ENCODE assay signal across 15 cellular contexts in genomic region chr4:110310795-110311194, GRCh38.
DNase-seq lines count a peak whose midpoint lies in the region; ATAC-seq, FAIRE-seq and TF ChIP-seq lines count a peak whose summit lies in the region.
"Had no signal": no experiment of that assay in that cellular context is flagged by ENCODE, and none has a peak within 500 bp of the region (broad histone marks: within the 10 kb centered on the region; RNA-seq: fewer than 3 reads in every experiment).

No MANE protein-coding gene starts in this region.

- H3K4me3 Mint-ChIP-seq in memory B cell = no peak overlapping the region
- H3K4me3 Mint-ChIP-seq: activated naive CD8-positive, alpha-beta T cell treated with anti-CD3 and anti-CD28 coated beads, Interleukin-2, amount 10 ng/mL, durations not matched to agents 7 days and 5 days; CD4-positive, CD25-positive, alpha-beta regulatory T cell had no signal

- FAIRE-seq in HepG2 (lab: Jason Lieb, UNC) = no peak

- H3K27me3 ChIP-seq in HepG2 (ENCODE audit: control insufficient read depth in 1 of 2, insufficient read depth in 2 of 2, low read length in 2 of 2) = no peaks in the 10 kb centered on the region
- H3K27me3 ChIP-seq: SJCRH30 had no signal

- H3K4me1 Mint-ChIP-seq in memory B cell = no peaks in the 10 kb centered on the region
- H3K4me1 Mint-ChIP-seq: activated naive CD8-positive, alpha-beta T cell treated with anti-CD3 and anti-CD28 coated beads, Interleukin-2, amount 10 ng/mL, durations not matched to agents 7 days and 5 days; CD4-positive, CD25-positive, alpha-beta regulatory T cell had no signal

- H3K4me2 ChIP-seq in HepG2 (ENCODE audit: low read depth, low read length) = no peak overlapping the region

- ATAC-seq in GM18909 (IDR thresholded peaks at IDR 0.05; ENCODE audit: poor library complexity, unreplicated experiment) (peak; percentile 73), HG02852 (IDR thresholded peaks at IDR 0.05; ENCODE audit: unreplicated experiment) (peak; percentile 80), memory B cell (ENCODE audit: low read depth) (peak; percentile 31), HepG2 (no peak)
- ATAC-seq: foreskin keratinocyte; stimulated activated naive CD8-positive, alpha-beta T cell treated with anti-CD3 and anti-CD28 coated beads, Interleukin-15, Interleukin-2, amounts not matched to agents 100 U/mL and 50 U/mL, for 24 hours had no signal

- no peak overlapping the region for H3K9ac ChIP-seq in HepG2 (ENCODE audit: insufficient read depth, low read depth, low read length)

- no peak for TF ChIP-seq RAD21 in HepG2 (CRISPR knock-in tag; IDR thresholded peaks at IDR 0.05)

- H4K20me1 ChIP-seq in HepG2 (ENCODE audit: insufficient read depth, low read length) = no peaks in the 10 kb centered on the region

- TF ChIP-seq CTCF in HepG2 (CRISPR knock-in tag; IDR thresholded peaks at IDR 0.05) = no peak

- H3K9me3 Mint-ChIP-seq in memory B cell = no peaks in the 10 kb centered on the region
- H3K9me3 Mint-ChIP-seq: activated naive CD8-positive, alpha-beta T cell treated with anti-CD3 and anti-CD28 coated beads, Interleukin-2, amount 10 ng/mL, durations not matched to agents 7 days and 5 days had no signal

- peaks cover 7% of the 10 kb centered on the region for H3K27me3 Mint-ChIP-seq in memory B cell

- no peaks in the 10 kb centered on the region for H3K79me2 ChIP-seq in HepG2 (ENCODE audit: insufficient read depth, low read length)

- H3K36me3 Mint-ChIP-seq in memory B cell = no peaks in the 10 kb centered on the region
- H3K36me3 Mint-ChIP-seq: activated naive CD8-positive, alpha-beta T cell treated with anti-CD3 and anti-CD28 coated beads, Interleukin-2, amount 10 ng/mL, durations not matched to agents 7 days and 5 days; CD4-positive, CD25-positive, alpha-beta regulatory T cell had no signal

- BruUV-seq in HepG2 (replicated peaks; lab: Mats Ljungman, UMichigan) = no TSS peak

- no peak overlapping the region for H3K27ac ChIP-seq in HepG2 (ENCODE audit: extremely low read length, insufficient read depth, low read length)
- H3K27ac ChIP-seq: foreskin keratinocyte, neutrophil, SJCRH30 had no signal

- TF ChIP-seq POLR2A in HepG2 (IDR thresholded peaks at IDR 0.05; ENCODE audit: insufficient read depth in 1 of 2, low read depth in 2 of 2, low read length in 2 of 2) = no peak

- no peaks in the 10 kb centered on the region for H3K9me3 ChIP-seq in HepG2 (ENCODE audit: low read length)
- H3K9me3 ChIP-seq: neutrophil, SJCRH30 had no signal

- 6% methylated on average over 1 of the region's 1 CpG for WGBS in HepG2 (ENCODE audit: low lambda C conversion rate)

- H3K4me3 ChIP-seq in HepG2 (replicated peaks in 1 of 3; ENCODE audit: insufficient read depth in 1 of 3, low read depth in 2 of 3, low read length in 3 of 3) = no peak overlapping the region
- H3K4me3 ChIP-seq: SJCRH30 had no signal

- no peaks in the 10 kb centered on the region for H3K36me3 ChIP-seq in HepG2 (replicated peaks in 1 of 2; ENCODE audit: control insufficient read depth in 1 of 2, insufficient read depth in 2 of 2, low read length in 2 of 2)
- H3K36me3 ChIP-seq: neutrophil, SJCRH30 had no signal

- TF ChIP-seq EP300 in HepG2 (IDR thresholded peaks at IDR 0.05; ENCODE audit: low read depth in 2 of 2, low read length in 2 of 2) = no peak
- no peak for TF ChIP-seq EP300 in HepG2 (CRISPR knock-in tag; IDR thresholded peaks at IDR 0.05; ENCODE audit: borderline replicate concordance)

- no peak overlapping the region for H3K27ac Mint-ChIP-seq in memory B cell
- H3K27ac Mint-ChIP-seq: activated naive CD8-positive, alpha-beta T cell treated with anti-CD3 and anti-CD28 coated beads, Interleukin-2, amount 10 ng/mL, durations not matched to agents 7 days and 5 days; CD4-positive, CD25-positive, alpha-beta regulatory T cell had no signal

- no peaks in the 10 kb centered on the region for H3K4me1 ChIP-seq in HepG2 (ENCODE audit: insufficient read depth, low read length)
- H3K4me1 ChIP-seq: foreskin keratinocyte, SJCRH30 had no signal

- peak; percentile 93 for DNase-seq in MV-4-11 (lab: John Stamatoyannopoulos, UW)
- no peak for DNase-seq in memory B cell (ENCODE audit: low spot score in 2 of 2)
- DNase-seq in HepG2 (ENCODE audit: low spot score) = no peak
- DNase-seq in SW480 (ENCODE audit: low spot score) = no peak
- DNase-seq in AG08396 (ENCODE audit: low spot score) = no peak
- no peak for DNase-seq in ureter (ENCODE audit: low spot score)
- DNase-seq: activated naive CD8-positive, alpha-beta T cell treated with anti-CD3 and anti-CD28 coated beads, Interleukin-2, amount 10 ng/mL, durations not matched to agents 7 days and 5 days; CD4-positive, CD25-positive, alpha-beta regulatory T cell; foreskin keratinocyte; NCI-H2029 treated with DMSO at 0.1 percent for 48 hours; SJCRH30; stimulated activated naive CD8-positive, alpha-beta T cell treated with anti-CD3 and anti-CD28 coated beads, Interleukin-15, Interleukin-2, amounts not matched to agents 100 U/mL and 50 U/mL, for 24 hours had no signal

- intact Hi-C loops in HepG2 (cut with micrococcal nuclease; ENCODE audit: unreplicated experiment) = no loop called here

- CTCF ChIA-PET in HepG2 (lab: Yijun Ruan, JAX; ENCODE audit: low intra/inter-chr PET ratio, low total read pairs) = no interaction called here

- POLR2A ChIA-PET in HepG2 (lab: Yijun Ruan, JAX) = no interaction called here

- no peak overlapping the region for H2AFZ ChIP-seq in HepG2 (ENCODE audit: low read length)

- in situ Hi-C loops in HepG2 (cut with HindIII; ENCODE audit: extremely low pct_ligation_motif_present, low pct_unique_long_range_greater_than_20kb) = loop anchor here (5.0 to 10.0 kb wide), 2 partner anchors 197 to 306 kb away; no protein-coding TSS in a partner anchor

TF ChIP-seq in HepG2, 621 proteins besides CTCF, POLR2A, EP300 and RAD21:
- TF ChIP-seq ZNF724P (CRISPR knock-in tag; IDR thresholded peaks at IDR 0.05; ENCODE audit: borderline replicate concordance) = no peak
- no peak for TF ChIP-seq THRA (CRISPR knock-in tag; IDR thresholded peaks at IDR 0.05; ENCODE audit: borderline replicate concordance)
- no peak for TF ChIP-seq ZNF501 (CRISPR knock-in tag; IDR thresholded peaks at IDR 0.05)
- TF ChIP-seq ZNF598 (CRISPR knock-in tag; IDR thresholded peaks at IDR 0.05; ENCODE audit: borderline replicate concordance) = no peak
- TF ChIP-seq REPIN1 (CRISPR knock-in tag; IDR thresholded peaks at IDR 0.05; ENCODE audit: borderline replicate concordance, low read depth) = no peak
- no peak for TF ChIP-seq ZNF18 (CRISPR knock-in tag; IDR thresholded peaks at IDR 0.05; ENCODE audit: insufficient replicate concordance)
- no peak for TF ChIP-seq HNRNPLL (IDR thresholded peaks at IDR 0.05; ENCODE audit: low read depth, low read length, poor library complexity, severe bottlenecking)
- no peak for TF ChIP-seq GFI1 (CRISPR knock-in tag; IDR thresholded peaks at IDR 0.05; ENCODE audit: borderline replicate concordance)
